21 cellular contexts compared by ENCODE assay signal in the genomic region with DNA sequence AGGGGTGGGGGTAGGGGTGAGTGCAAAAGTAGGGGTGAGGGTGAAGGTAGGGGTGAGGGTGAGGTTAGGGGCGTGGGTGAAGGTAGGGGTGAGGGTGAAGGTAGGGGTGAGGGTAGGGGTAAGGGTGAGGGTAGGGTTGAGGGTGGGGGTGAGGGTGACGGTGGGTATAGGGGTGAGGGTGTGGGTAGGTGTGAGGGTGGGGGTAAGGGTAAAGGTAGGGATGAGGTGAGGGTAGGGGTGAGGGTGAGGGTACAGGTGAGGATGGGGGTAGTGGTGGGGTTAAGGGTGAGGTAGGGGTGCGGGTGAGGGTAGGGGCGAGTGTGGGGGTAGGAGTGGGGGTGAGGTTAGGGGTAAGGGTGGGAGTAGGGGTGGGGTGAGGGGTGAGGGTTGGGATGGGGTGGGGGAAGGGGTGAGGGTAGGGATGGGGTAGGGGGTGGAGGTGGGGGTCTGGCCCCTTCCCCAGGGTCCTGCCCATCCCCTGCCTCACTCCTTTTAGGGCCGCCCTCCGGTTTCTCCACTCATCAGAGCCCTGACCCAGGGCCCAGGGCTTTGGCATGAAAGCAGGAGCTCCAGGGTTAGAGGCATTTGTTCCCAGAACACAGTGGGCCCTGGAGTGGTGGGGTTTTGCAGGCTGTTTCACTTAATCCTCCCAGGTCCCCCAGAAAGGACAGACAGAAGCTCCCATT. TPM values are rescaled to one million over a fixed set of nuclear protein-coding genes. Genes with fewer than 3 reads are reported as not detected.
DNase-seq lines count a peak whose midpoint lies in the region; ATAC-seq and TF ChIP-seq lines count a peak whose summit lies in the region.
"Had no signal": no experiment of that assay in that cellular context is flagged by ENCODE, and none has a peak within 500 bp of the region (broad histone marks: within the 10 kb centered on the region; RNA-seq: fewer than 3 reads in every experiment).

No MANE protein-coding gene starts in this region.

- H3K27me3 ChIP-seq in gastroesophageal sphincter = peaks cover 45% of the 10 kb centered on the region
- H3K27me3 ChIP-seq: BLaER1 treated with 17β-estradiol and CSF1 and Interleukin-3, amounts not matched to agents 10 nM and 100 nM had no signal

- intact Hi-C loops in posterior vena cava (cut with DNase I) = no loop called here

- ATAC-seq in activated CD8-positive, alpha-beta memory T cell treated with anti-CD3 and anti-CD28 coated beads, Interleukin-2, amount 10 ng/mL, durations not matched to agents 7 days and 5 days = no peak
- ATAC-seq in stimulated activated naive CD8-positive, alpha-beta T cell treated with anti-CD3 and anti-CD28 coated beads, Interleukin-15, amount 100 ng/mL, for 72 hours = peak; percentile 89
- ATAC-seq in stimulated activated naive CD8-positive, alpha-beta T cell treated with anti-CD3 and anti-CD28 coated beads, Interleukin-15, Interleukin-2, amounts not matched to agents 100 U/mL and 50 U/mL, for 24 hours = no peak
- no peak for ATAC-seq in gastroesophageal sphincter
- no peak for ATAC-seq in HG02798 (IDR thresholded peaks at IDR 0.05; ENCODE audit: poor library complexity, unreplicated experiment)

- no peak overlapping the region for H3K27ac Mint-ChIP-seq in activated CD8-positive, alpha-beta memory T cell treated with anti-CD3 and anti-CD28 coated beads, Interleukin-2, amount 10 ng/mL, durations not matched to agents 7 days and 5 days
- no peak overlapping the region for H3K27ac Mint-ChIP-seq in stimulated activated naive CD8-positive, alpha-beta T cell treated with anti-CD3 and anti-CD28 coated beads, Interleukin-15, amount 100 ng/mL, for 72 hours
- H3K27ac Mint-ChIP-seq: CD4-positive, alpha-beta memory T cell had no signal

- H3K27me3 Mint-ChIP-seq in activated CD8-positive, alpha-beta memory T cell treated with anti-CD3 and anti-CD28 coated beads, Interleukin-2, amount 10 ng/mL, durations not matched to agents 7 days and 5 days = no peaks in the 10 kb centered on the region
- H3K27me3 Mint-ChIP-seq in stimulated activated naive CD8-positive, alpha-beta T cell treated with anti-CD3 and anti-CD28 coated beads, Interleukin-15, amount 100 ng/mL, for 72 hours = no peaks in the 10 kb centered on the region

- CTCF ChIA-PET in activated CD8-positive, alpha-beta memory T cell treated with anti-CD3 and anti-CD28 coated beads, Interleukin-2, amount 10 ng/mL, durations not matched to agents 7 days and 5 days (lab: Charles Lee) = no interaction called here

- no peak overlapping the region for H3K27ac ChIP-seq in gastroesophageal sphincter
- H3K27ac ChIP-seq: BLaER1 treated with 17β-estradiol and CSF1 and Interleukin-3, amounts not matched to agents 10 nM and 100 nM had no signal

- TF ChIP-seq POLR2A in gastroesophageal sphincter (IDR thresholded peaks at IDR 0.05) = no peak

- no peak overlapping the region for H3K4me3 ChIP-seq in gastroesophageal sphincter
- H3K4me3 ChIP-seq: BLaER1 treated with 17β-estradiol and CSF1 and Interleukin-3, amounts not matched to agents 10 nM and 100 nM had no signal

- H3K9me3 ChIP-seq in gastroesophageal sphincter = no peaks in the 10 kb centered on the region
- H3K9me3 ChIP-seq: BLaER1 treated with 17β-estradiol and CSF1 and Interleukin-3, amounts not matched to agents 10 nM and 100 nM; Caco-2 had no signal

- peak; percentile 46 for DNase-seq in activated CD8-positive, alpha-beta memory T cell treated with anti-CD3 and anti-CD28 coated beads for 24 hours
- no peak for DNase-seq in activated CD8-positive, alpha-beta memory T cell treated with anti-CD3 and anti-CD28 coated beads, Interleukin-2, amount 10 ng/mL, durations not matched to agents 7 days and 5 days
- no peak for DNase-seq in stimulated activated naive CD8-positive, alpha-beta T cell treated with anti-CD3 and anti-CD28 coated beads, Interleukin-15, amount 100 ng/mL, for 72 hours
- DNase-seq in stimulated activated naive CD8-positive, alpha-beta T cell treated with anti-CD3 and anti-CD28 coated beads, Interleukin-15, Interleukin-2, amounts not matched to agents 100 U/mL and 50 U/mL, for 24 hours = no peak
- peak; percentile 61 for DNase-seq in posterior vena cava (ENCODE audit: low spot score)
- no peak for DNase-seq in activated CD4-positive, alpha-beta T cell treated with anti-CD3 and anti-CD28 coated beads, Interleukin-2, amount 50 U/mL, for 4 hours
- DNase-seq: 8988T; Caco-2; CD4-positive, alpha-beta memory T cell; DMS 273 treated with DMSO at 0.1 percent for 48 hours; DMS79 treated with DMSO at 0.1 percent for 48 hours; Karpas-422; MV-4-11; NCI-H1105 treated with DMSO at 0.1 percent for 48 hours; NCI-H2029 treated with DMSO at 0.1 percent for 48 hours; NCI-H226; NCI-H524; SIG-M5 had no signal

- no peaks in the 10 kb centered on the region for H3K4me1 ChIP-seq in gastroesophageal sphincter
- H3K4me1 ChIP-seq: Caco-2 had no signal

- H3K36me3 ChIP-seq in gastroesophageal sphincter = no peaks in the 10 kb centered on the region
- H3K36me3 ChIP-seq: BLaER1 treated with 17β-estradiol and CSF1 and Interleukin-3, amounts not matched to agents 10 nM and 100 nM had no signal

- H3K4me1 Mint-ChIP-seq in activated CD8-positive, alpha-beta memory T cell treated with anti-CD3 and anti-CD28 coated beads, Interleukin-2, amount 10 ng/mL, durations not matched to agents 7 days and 5 days = no peaks in the 10 kb centered on the region
- H3K4me1 Mint-ChIP-seq in stimulated activated naive CD8-positive, alpha-beta T cell treated with anti-CD3 and anti-CD28 coated beads, Interleukin-15, amount 100 ng/mL, for 72 hours = no peaks in the 10 kb centered on the region
- H3K4me1 Mint-ChIP-seq: CD4-positive, alpha-beta memory T cell had no signal

- H3K4me3 Mint-ChIP-seq in activated CD8-positive, alpha-beta memory T cell treated with anti-CD3 and anti-CD28 coated beads, Interleukin-2, amount 10 ng/mL, durations not matched to agents 7 days and 5 days = no peak overlapping the region
- no peak overlapping the region for H3K4me3 Mint-ChIP-seq in stimulated activated naive CD8-positive, alpha-beta T cell treated with anti-CD3 and anti-CD28 coated beads, Interleukin-15, amount 100 ng/mL, for 72 hours
- H3K4me3 Mint-ChIP-seq: CD4-positive, alpha-beta memory T cell had no signal

- H3K9me3 Mint-ChIP-seq in activated CD8-positive, alpha-beta memory T cell treated with anti-CD3 and anti-CD28 coated beads, Interleukin-2, amount 10 ng/mL, durations not matched to agents 7 days and 5 days (ENCODE audit: low read depth) = no peaks in the 10 kb centered on the region
- H3K9me3 Mint-ChIP-seq in stimulated activated naive CD8-positive, alpha-beta T cell treated with anti-CD3 and anti-CD28 coated beads, Interleukin-15, amount 100 ng/mL, for 72 hours = no peaks in the 10 kb centered on the region
- H3K9me3 Mint-ChIP-seq: CD4-positive, alpha-beta memory T cell had no signal

- no peaks in the 10 kb centered on the region for H3K36me3 Mint-ChIP-seq in activated CD8-positive, alpha-beta memory T cell treated with anti-CD3 and anti-CD28 coated beads, Interleukin-2, amount 10 ng/mL, durations not matched to agents 7 days and 5 days
- H3K36me3 Mint-ChIP-seq: CD4-positive, alpha-beta memory T cell had no signal

- WGBS in gastroesophageal sphincter (ENCODE audit: low coverage in 1 of 2), 2 donors = 93 to 100% methylated on average over 1 to 3 of the region's 6 CpGs

- TF ChIP-seq CTCF in gastroesophageal sphincter (IDR thresholded peaks at IDR 0.05) = no peak

- TF ChIP-seq EP300 in gastroesophageal sphincter (IDR thresholded peaks at IDR 0.05) = no peak

RNA-seq across cellular contexts. Expression of a gene that starts 26.8 kb away (rescaled TPM):
- 1 to 10 TPM; 1.4 to 1.8 TPM for total RNA-seq in activated CD8-positive, alpha-beta memory T cell treated with anti-CD3 and anti-CD28 coated beads, Interleukin-2, amount 10 ng/mL, durations not matched to agents 7 days and 5 days
- total RNA-seq in posterior vena cava (under 1 TPM; 0.79 to 1.00 TPM), gastroesophageal sphincter (10 to 100 TPM in 1 of 4 donors, 1 to 10 TPM in 1, under 1 TPM in 1, not detected in 1; 0.54 to 11.6 (median 2.2) TPM)

Comparison
In these comparisons a context has a peak if more than half of its experiments do, and no peak if none do; other contexts are left out.
1. DNase-seq: peak in activated CD8-positive, alpha-beta memory T cell treated with anti-CD3 and anti-CD28 coated beads for 24 hours (single experiment) and posterior vena cava (single experiment); none in activated CD8-positive, alpha-beta memory T cell treated with anti-CD3 and anti-CD28 coated beads, Interleukin-2, amount 10 ng/mL, durations not matched to agents 7 days and 5 days (single experiment), stimulated activated naive CD8-positive, alpha-beta T cell treated with anti-CD3 and anti-CD28 coated beads, Interleukin-15, amount 100 ng/mL, for 72 hours (0 of 2), stimulated activated naive CD8-positive, alpha-beta T cell treated with anti-CD3 and anti-CD28 coated beads, Interleukin-15, Interleukin-2, amounts not matched to agents 100 U/mL and 50 U/mL, for 24 hours (single experiment) and activated CD4-positive, alpha-beta T cell treated with anti-CD3 and anti-CD28 coated beads, Interleukin-2, amount 50 U/mL, for 4 hours (0 of 2).